ENCODE assay signal across 23 cellular contexts in genomic region chrX:20285513-20285912, GRCh38.
"Had no signal": no experiment of that assay in that cellular context is flagged by ENCODE, and none has a peak within 500 bp of the region (broad histone marks: within the 10 kb centered on the region; RNA-seq: fewer than 3 reads in every experiment).

No MANE protein-coding gene starts in this region.

- H3K9me3 ChIP-seq: gastrocnemius medialis, tibial nerve had no signal

- H3K36me3 ChIP-seq: gastrocnemius medialis, tibial nerve had no signal

- ATAC-seq: effector memory CD8-positive, alpha-beta T cell; gastrocnemius medialis; natural killer cell; stimulated activated naive CD8-positive, alpha-beta T cell treated with anti-CD3 and anti-CD28 coated beads, Interleukin-15, Interleukin-2, amounts not matched to agents 100 U/mL and 50 U/mL, for 24 hours had no signal

- H3K27me3 ChIP-seq: gastrocnemius medialis, tibial nerve had no signal

- H3K4me3 ChIP-seq: gastrocnemius medialis, tibial nerve had no signal

- H3K27ac ChIP-seq: epithelial cell of prostate, gastrocnemius medialis, tibial nerve, VCaP had no signal

- H3K4me1 ChIP-seq: gastrocnemius medialis, tibial nerve had no signal

- DNase-seq: activated CD4-positive, alpha-beta T cell treated with anti-CD3 and anti-CD28 coated beads, Interleukin-2, amount 50 U/mL, for 1 hour; activated CD4-positive, CD25-positive, alpha-beta regulatory T cell treated with anti-CD3 and anti-CD28 coated beads, Interleukin-2, amount 50 U/mL, for 72 hours; activated CD8-positive, alpha-beta memory T cell treated with anti-CD3 and anti-CD28 coated beads for 24 hours; activated CD8-positive, alpha-beta memory T cell treated with anti-CD3 and anti-CD28 coated beads, Interleukin-2, amount 50 U/mL, for 48 hours; activated effector memory CD4-positive, alpha-beta T cell treated with anti-CD3 and anti-CD28 coated beads, Interleukin-2, amount 50 U/mL, for 16 hours; activated T-cell treated with anti-CD3 and anti-CD28 coated beads, Interleukin-2, amount 50 U/mL, for 48 hours; amniotic stem cell; effector memory CD8-positive, alpha-beta T cell; gastrocnemius medialis; head of caudate nucleus; mesendoderm; natural killer cell; retina; stimulated activated CD4-positive, alpha-beta T cell treated with anti-CD3 and anti-CD28 coated beads, Interleukin-12 subunit alpha, Interleukin-12 subunit beta, amount 100 ng/mL, for 4 hours; stimulated activated CD4-positive, alpha-beta T cell treated with anti-CD3 and anti-CD28 coated beads, Interleukin-1b, Interleukin-23, amount 100 ng/mL, for 48 hours; stimulated activated CD8-positive, alpha-beta memory T cell treated with anti-CD3 and anti-CD28 coated beads, Interleukin-4, amount 100 ng/mL, for 48 hours; stimulated activated naive CD8-positive, alpha-beta T cell treated with anti-CD3 and anti-CD28 coated beads, Interleukin-15, Interleukin-2, amounts not matched to agents 100 U/mL and 50 U/mL, for 24 hours; T-helper 1 cell; T-helper 9 cell had no signal

- FAIRE-seq: urothelium cell line had no signal
